ENCODE assay signal across 22 cellular contexts in genomic region chr10:131926253-131926652, GRCh38.
"Had no signal": no experiment of that assay in that cellular context is flagged by ENCODE, and none has a peak within 500 bp of the region (broad histone marks: within the 10 kb centered on the region; RNA-seq: fewer than 3 reads in every experiment).

No MANE protein-coding gene starts in this region.

- H2AFZ ChIP-seq: parathyroid adenoma had no signal

- H3K27ac ChIP-seq: body of pancreas, cardiac muscle cell, esophagus squamous epithelium, gastrocnemius medialis, parathyroid adenoma, skin epidermis, transverse colon, uterus had no signal

- H3K4me3 ChIP-seq: body of pancreas, cardiac muscle cell, esophagus squamous epithelium, gastrocnemius medialis, skin epidermis, transverse colon, uterus had no signal

- H3K9me3 ChIP-seq: body of pancreas, gastrocnemius medialis, uterus had no signal

- H3K27me3 Mint-ChIP-seq: stimulated activated naive B cell treated with anti-CD40 and anti-IgM and Interleukin-4, amounts not matched to agents 10 μg/mL and 1 μg/mL and 100 μg/mL, for 72 hours had no signal

- H3K36me3 ChIP-seq: cardiac muscle cell, esophagus squamous epithelium, gastrocnemius medialis, transverse colon, uterus had no signal

- H3K27me3 ChIP-seq: body of pancreas, cardiac muscle cell, esophagus squamous epithelium, gastrocnemius medialis, transverse colon, uterus had no signal

- H3K9ac ChIP-seq: parathyroid adenoma had no signal

- ATAC-seq: activated T-cell treated with anti-CD3 and anti-CD28 coated beads, Interleukin-2, amount 50 U/mL, for 4 hours; body of pancreas; gastrocnemius medialis; left cardiac atrium; right cardiac atrium; stimulated activated naive B cell treated with anti-CD40 and anti-IgM and Interleukin-4, amounts not matched to agents 10 μg/mL and 1 μg/mL and 100 μg/mL, for 72 hours had no signal

- DNase-seq: activated CD4-positive, alpha-beta T cell treated with anti-CD3 and anti-CD28 coated beads, Interleukin-2, amount 50 U/mL, for 4 hours; activated CD8-positive, alpha-beta memory T cell treated with anti-CD3 and anti-CD28 coated beads for 24 hours; activated CD8-positive, alpha-beta memory T cell treated with anti-CD3 and anti-CD28 coated beads, Interleukin-2, amount 50 U/mL, for 48 hours; activated naive CD4-positive, alpha-beta T cell treated with anti-CD3 and anti-CD28 coated beads for 36 hours; activated T-cell treated with anti-CD3 and anti-CD28 coated beads, Interleukin-2, amount 50 U/mL, for 4 hours; anterior cingulate cortex; body of pancreas; dermis blood vessel endothelial cell; effector CD8-positive, alpha-beta T cell; esophagus squamous epithelium; gastrocnemius medialis; islet precursor cell; left cardiac atrium; right cardiac atrium; stimulated activated CD4-positive, alpha-beta T cell treated with anti-CD3 and anti-CD28 coated beads, Interleukin-2, amount 100 ng/mL, for 24 hours; stimulated activated naive B cell treated with anti-CD40 and anti-IgM and Interleukin-4, amounts not matched to agents 10 μg/mL and 1 μg/mL and 100 μg/mL, for 72 hours; transverse colon; uterus had no signal

- H3K4me1 ChIP-seq: uterus had no signal

- H3K4me3 Mint-ChIP-seq: activated naive CD4-positive, alpha-beta T cell treated with anti-CD3 and anti-CD28 coated beads for 36 hours; nephron had no signal
